ENCODE assay signal across 23 cellular contexts in the genomic region with DNA sequence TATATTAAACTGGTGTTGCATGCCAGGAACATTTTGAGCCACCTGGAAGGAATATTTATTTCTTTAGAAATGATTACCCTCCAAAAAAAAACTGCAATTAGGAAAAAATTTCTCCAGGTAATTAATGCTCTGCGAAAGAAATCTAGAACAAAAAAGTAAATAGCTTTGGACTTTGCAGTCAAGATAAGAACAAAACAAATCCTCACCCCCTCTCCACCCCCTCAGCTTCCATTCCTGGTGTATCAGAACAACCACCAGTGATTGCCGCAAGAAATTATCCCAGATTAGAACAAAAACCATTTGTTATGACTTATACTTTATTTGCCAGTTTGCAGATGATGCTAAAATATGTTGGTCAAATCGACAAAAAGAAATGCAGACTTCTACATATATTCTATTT. TPM values are rescaled to one million over a fixed set of nuclear protein-coding genes. Genes with fewer than 3 reads are reported as not detected.
DNase-seq lines count a peak whose midpoint lies in the region; ATAC-seq, FAIRE-seq and TF ChIP-seq lines count a peak whose summit lies in the region.
"Had no signal": no experiment of that assay in that cellular context is flagged by ENCODE, and none has a peak within 500 bp of the region (broad histone marks: within the 10 kb centered on the region; RNA-seq: fewer than 3 reads in every experiment).

No MANE protein-coding gene starts in this region.

- in situ Hi-C loops in K562 (cut with MboI): no loop called here

- H3K4me1 ChIP-seq in OCI-LY3 (ENCODE audit: low read length) (peaks cover 15% of the 10 kb centered on the region), K562 (replicated peaks in 1 of 2; ENCODE audit: control insufficient read depth in 2 of 2, insufficient read depth in 2 of 2, low read length in 2 of 2) (no peaks in the 10 kb centered on the region), right lobe of liver (peaks cover 0 to 25% (median 8%) of the 10 kb centered on the region in 4 donors)
- H3K4me1 ChIP-seq: Caco-2 had no signal

- TF ChIP-seq EP300 in K562 (IDR thresholded peaks at IDR 0.05; ENCODE audit: low read length): no peak

- DNase-seq in Ammon's horn (ENCODE audit: low spot score) (peak; percentile 18), K562 (ENCODE audit: extremely low read depth in 1 of 4, low spot score in 3 of 4) (no peak), right lobe of liver (no peak), NOMO-1 treated with DMSO at 0.1 percent for 48 hours (lab: John Stamatoyannopoulos, UW; ENCODE audit: unreplicated experiment) (no peak), NCI-H2081 (lab: John Stamatoyannopoulos, UW) (no peak), NCI-H146 (lab: John Stamatoyannopoulos, UW) (no peak)
- DNase-seq: 8988T; ACHN; Caco-2; Calu3; CD4-positive, alpha-beta T cell; CD8-positive, alpha-beta T cell; DMS79 treated with DMSO at 0.1 percent for 48 hours; GF-D8 had no signal

- TF ChIP-seq POLR2A in K562 (conservative IDR thresholded peaks at IDR 0.05) (no peak), right lobe of liver (IDR thresholded peaks at IDR 0.05) (no peak)

- H3K27me3 ChIP-seq in OCI-LY3 (ENCODE audit: low read depth, low read length) (no peaks in the 10 kb centered on the region), K562 (ENCODE audit: control insufficient read depth in 2 of 2, insufficient read depth in 2 of 2, low read length in 2 of 2) (peaks cover 2 to 12% of the 10 kb centered on the region in 2 experiments; a peak in 2 of 5 replicates), right lobe of liver (no peaks in the 10 kb centered on the region)
- H3K27me3 ChIP-seq: BLaER1 treated with 17β-estradiol and CSF1 and Interleukin-3, amounts not matched to agents 10 nM and 100 nM had no signal

- POLR2A ChIA-PET in K562 (lab: Yijun Ruan, JAX): no interaction called here

- CTCF ChIA-PET in K562 (lab: Yijun Ruan, JAX; ENCODE audit: low intra/inter-chr PET ratio): no interaction called here

- WGBS in K562 (ENCODE audit: insufficient coverage, low coverage, missing lambda C conversion rate): 3% methylated on average over 3 of the region's 3 CpGs
- WGBS in right lobe of liver (ENCODE audit: insufficient coverage, low coverage, low lambda C conversion rate, missing lambda C conversion rate): 49% methylated on average over 3 of the region's 3 CpGs

- TF ChIP-seq CTCF in OCI-LY3 (IDR thresholded peaks at IDR 0.05; ENCODE audit: low read depth, low read length) (no peak), K562 (IDR thresholded peaks at IDR 0.05 in 2 of 3, conservative IDR thresholded peaks at IDR 0.05 in 1 of 3; ENCODE audit: insufficient read depth in 2 of 3, low read depth in 1 of 3, low read length in 3 of 3) (no peak), right lobe of liver (IDR thresholded peaks at IDR 0.05) (no peak)

- no peak for ATAC-seq in K562
- ATAC-seq in right lobe of liver: peak; percentile 49 to 55 (median 50)
- ATAC-seq in HG02973 (IDR thresholded peaks at IDR 0.05; ENCODE audit: unreplicated experiment): no peak
- ATAC-seq: CD8-positive, alpha-beta T cell had no signal

- H3K79me2 ChIP-seq in OCI-LY3 (ENCODE audit: low read length) (no peaks in the 10 kb centered on the region), K562 (ENCODE audit: control insufficient read depth, insufficient read depth, low read length) (no peaks in the 10 kb centered on the region)

- peak; percentile 29 for FAIRE-seq in K562 (lab: Jason Lieb, UNC)
- FAIRE-seq: A204.1, D721Med, G401.6, GM12891, GM19239 had no signal

- no peak for TF ChIP-seq RAD21 in K562 (CRISPR knock-in tag; conservative IDR thresholded peaks at IDR 0.05 in 1 of 2, IDR thresholded peaks at IDR 0.05 in 1 of 2)

- no peak overlapping the region for H2AFZ ChIP-seq in OCI-LY3 (ENCODE audit: low read depth, low read length)
- no peak overlapping the region for H2AFZ ChIP-seq in K562 (ENCODE audit: low read depth, low read length)

- H3K9me3 ChIP-seq in OCI-LY3 (ENCODE audit: insufficient read depth, low read length) (no peaks in the 10 kb centered on the region), K562 (replicated peaks; ENCODE audit: control insufficient read depth, insufficient read depth, low read depth, low read length) (no peaks in the 10 kb centered on the region), right lobe of liver (no peaks in the 10 kb centered on the region)
- H3K9me3 ChIP-seq: Caco-2 had no signal

- H3K4me3 ChIP-seq in OCI-LY3 (ENCODE audit: low read length) (no peak overlapping the region), K562 (no peak overlapping the region), right lobe of liver (no peak overlapping the region)
- H3K4me3 ChIP-seq: BLaER1 treated with 17β-estradiol and CSF1 and Interleukin-3, amounts not matched to agents 10 nM and 100 nM had no signal

- H3K9ac ChIP-seq in OCI-LY3 (ENCODE audit: low read length): no peak overlapping the region
- H3K9ac ChIP-seq in K562 (ENCODE audit: insufficient read depth in 1 of 2, low read depth in 2 of 2, low read length in 2 of 2): no peak overlapping the region
- H3K9ac ChIP-seq: BLaER1 treated with 17β-estradiol and CSF1 and Interleukin-3, amounts not matched to agents 10 nM and 100 nM had no signal

- H3K27ac ChIP-seq in OCI-LY3 (ENCODE audit: low read length) (no peak overlapping the region), K562 (ENCODE audit: extremely low read depth, low read depth, low read length) (no peak overlapping the region), right lobe of liver (peak overlapping the region in 1 of 3 donors; percentile 6)
- H3K27ac ChIP-seq: BLaER1 treated with 17β-estradiol and CSF1 and Interleukin-3, amounts not matched to agents 10 nM and 100 nM; C4-2B had no signal

- no TSS peak for BruUV-seq in K562 (replicated peaks; lab: Mats Ljungman, UMichigan)

- H3K36me3 ChIP-seq in OCI-LY3 (replicated peaks; ENCODE audit: low read depth, low read length) (no peaks in the 10 kb centered on the region), K562 (ENCODE audit: control insufficient read depth, insufficient read depth, low read length) (no peaks in the 10 kb centered on the region), right lobe of liver (no peaks in the 10 kb centered on the region)
- H3K36me3 ChIP-seq: BLaER1 treated with 17β-estradiol and CSF1 and Interleukin-3, amounts not matched to agents 10 nM and 100 nM had no signal

- no peaks in the 10 kb centered on the region for H4K20me1 ChIP-seq in OCI-LY3 (ENCODE audit: insufficient read depth, low read length)
- H4K20me1 ChIP-seq in K562 (replicated peaks; ENCODE audit: control insufficient read depth, insufficient read depth, low read length): 0 out of 2 replicates have a peak, but pooled peaks cover 3% of the 10 kb centered on the region
- H4K20me1 ChIP-seq: BLaER1 treated with 17β-estradiol and CSF1 and Interleukin-3, amounts not matched to agents 10 nM and 100 nM had no signal

- intact Hi-C loops in K562 (cut with micrococcal nuclease): no loop called here
- intact Hi-C loops in right lobe of liver (cut with DNase I): no loop called here

- H3K9me1 ChIP-seq in K562 (ENCODE audit: control insufficient read depth, insufficient read depth, low read length): no peaks in the 10 kb centered on the region

- peak overlapping the region; percentile 34; the same call in 1 of the 2 replicates for H3K4me2 ChIP-seq in OCI-LY3 (ENCODE audit: low read length)
- H3K4me2 ChIP-seq in K562 (ENCODE audit: insufficient read depth, low read length): no peak overlapping the region
- H3K4me2 ChIP-seq: BLaER1 treated with 17β-estradiol and CSF1 and Interleukin-3, amounts not matched to agents 10 nM and 100 nM had no signal

TF ChIP-seq in K562, 482 proteins besides CTCF, POLR2A, EP300 and RAD21 (continues in another document):
- TF ChIP-seq IFI16 (CRISPR knock-in tag; IDR thresholded peaks at IDR 0.05) (no peak), PCBP1 (IDR thresholded peaks at IDR 0.05; ENCODE audit: low read depth, low read length, poor library complexity, severe bottlenecking) (no peak), BRCA1 (IDR thresholded peaks at IDR 0.05) (no peak), BRCA1 (CRISPR knock-in tag; IDR thresholded peaks at IDR 0.05) (no peak)
- TF ChIP-seq, protein P1, sequence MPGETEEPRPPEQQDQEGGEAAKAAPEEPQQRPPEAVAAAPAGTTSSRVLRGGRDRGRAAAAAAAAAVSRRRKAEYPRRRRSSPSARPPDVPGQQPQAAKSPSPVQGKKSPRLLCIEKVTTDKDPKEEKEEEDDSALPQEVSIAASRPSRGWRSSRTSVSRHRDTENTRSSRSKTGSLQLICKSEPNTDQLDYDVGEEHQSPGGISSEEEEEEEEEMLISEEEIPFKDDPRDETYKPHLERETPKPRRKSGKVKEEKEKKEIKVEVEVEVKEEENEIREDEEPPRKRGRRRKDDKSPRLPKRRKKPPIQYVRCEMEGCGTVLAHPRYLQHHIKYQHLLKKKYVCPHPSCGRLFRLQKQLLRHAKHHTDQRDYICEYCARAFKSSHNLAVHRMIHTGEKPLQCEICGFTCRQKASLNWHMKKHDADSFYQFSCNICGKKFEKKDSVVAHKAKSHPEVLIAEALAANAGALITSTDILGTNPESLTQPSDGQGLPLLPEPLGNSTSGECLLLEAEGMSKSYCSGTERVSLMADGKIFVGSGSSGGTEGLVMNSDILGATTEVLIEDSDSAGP (CRISPR knock-in tag; IDR thresholded peaks at IDR 0.05): no peak

RNA-seq across cellular contexts. Expression of gene TCF7L1, which starts 17.0 kb away (rescaled TPM):
- total RNA-seq in K562 (2011; cell fraction: chromatin; rRNA removed; ENCODE audit: low replicate concordance): 0.23 TPM in 1 of 2 replicates, not detected in the other
- not detected in 2 replicates for total RNA-seq in K562 (2011; cell fraction: nucleolus; rRNA removed)
- total RNA-seq in K562 (2011; cell fraction: nucleoplasm; rRNA removed): not detected in 2 replicates
- total RNA-seq in K562 (2014; rRNA removed) (not detected in 2 replicates), K562 (2014; rRNA removed; fragmentation: Illumina TruSeq; extraction: Trizol) (not detected in 2 replicates), K562 (2015; rRNA removed; fragmentation: Illumina TruSeq; extraction: Trizol) (not detected in 2 replicates), K562 (2021) (0.11 and 0.13 TPM in 2 replicates), right lobe of liver (1 to 10 TPM; 1.2 to 8.8 (median 3.7) TPM)
- polyA plus RNA-seq in K562 (2011; rRNA removed) (not detected in 2 replicates), K562 (2014; fragmentation: Illumina TruSeq; extraction: Trizol) (0.07 and 0.09 TPM in 2 replicates), K562 (2014; fragmentation: Nextera tagmentation; extraction: Ambion mirVana) (under 1 TPM in 1 of 2 experiments, not detected in 1; 0.04 TPM), K562 (2014; rRNA removed) (0.03 and 0.05 TPM in 2 replicates)
- polyA plus RNA-seq in K562 (2011; cell fraction: cytosol; rRNA removed): 0.03 TPM in 1 of 2 replicates, not detected in the other
- polyA plus RNA-seq in K562 (2011; cell fraction: nucleus; rRNA removed): 0.07 TPM in 1 of 2 replicates, not detected in the other
- polyA plus RNA-seq in K562 (2012): 0.17 and 0.21 TPM in 2 replicates
- not detected in 2 replicates for polyA minus RNA-seq in K562 (2011; rRNA and poly(A)+ RNA removed)
- polyA minus RNA-seq in K562 (2011; cell fraction: cytosol; rRNA and poly(A)+ RNA removed): not detected in 2 replicates
- polyA minus RNA-seq in K562 (2011; cell fraction: nucleus; rRNA and poly(A)+ RNA removed): not detected in 2 replicates
- total RNA-seq: CD4-positive, alpha-beta T cell; CD8-positive, alpha-beta T cell had no signal

Comparison
In these comparisons a context has a peak if more than half of its experiments do, and no peak if none do; other contexts are left out.
1. ATAC-seq: peak in right lobe of liver (4 of 4); none in K562 (single experiment) and HG02973 (single experiment).